Comparison of ENCODE assay signal across 22 cellular contexts in genomic region chr2:175769200-175769599, GRCh38.
DNase-seq lines count a peak whose midpoint lies in the region; ATAC-seq, FAIRE-seq and TF ChIP-seq lines count a peak whose summit lies in the region.
"Had no signal": no experiment of that assay in that cellular context is flagged by ENCODE, and none has a peak within 500 bp of the region (broad histone marks: within the 10 kb centered on the region; RNA-seq: fewer than 3 reads in every experiment).

No MANE protein-coding gene starts in this region.

- no peak overlapping the region for H3K27ac ChIP-seq in astrocyte (ENCODE audit: low read depth, low read length)

- peak overlapping the region; percentile 66 for H3K27ac Mint-ChIP-seq in astrocyte (ENCODE audit: unreplicated experiment)
- no peak overlapping the region for H3K27ac Mint-ChIP-seq in osteocyte (ENCODE audit: unreplicated experiment)
- H3K27ac Mint-ChIP-seq: CD8-positive, alpha-beta memory T cell; T-helper 1 cell treated with Interleukin-12 subunit alpha and Interleukin-12 subunit beta and Interleukin-4 antibody, amounts not matched to agents 30 μg/mL and 1 μg/mL, for 36 hours had no signal

- ATAC-seq in GM18498 (IDR thresholded peaks at IDR 0.05; ENCODE audit: unreplicated experiment), result no peak

- no peak overlapping the region for H3K4me3 ChIP-seq in astrocyte (ENCODE audit: insufficient read depth, low read depth, low read length)
- H3K4me3 ChIP-seq: MG63 had no signal

- H3K4me1 ChIP-seq in astrocyte (ENCODE audit: insufficient read depth, low read length), result no peaks in the 10 kb centered on the region

- peaks cover 11% of the 10 kb centered on the region for H3K4me1 Mint-ChIP-seq in astrocyte (ENCODE audit: low read depth, unreplicated experiment)
- H3K4me1 Mint-ChIP-seq in osteocyte (ENCODE audit: unreplicated experiment), result no peaks in the 10 kb centered on the region
- H3K4me1 Mint-ChIP-seq: CD8-positive, alpha-beta memory T cell had no signal

- H3K9me3 ChIP-seq in astrocyte (ENCODE audit: insufficient read depth, low read depth, low read length), result no peaks in the 10 kb centered on the region

- FAIRE-seq in astrocyte (lab: Jason Lieb, UNC), result no peak
- FAIRE-seq: D721Med had no signal

- H3K36me3 Mint-ChIP-seq in astrocyte (ENCODE audit: low read depth, unreplicated experiment) (no peaks in the 10 kb centered on the region), osteocyte (ENCODE audit: unreplicated experiment) (no peaks in the 10 kb centered on the region)
- H3K36me3 Mint-ChIP-seq: CD8-positive, alpha-beta memory T cell had no signal

- no peaks in the 10 kb centered on the region for H3K36me3 ChIP-seq in astrocyte (ENCODE audit: insufficient read depth, low read length)
- H3K36me3 ChIP-seq: MG63 had no signal

- TF ChIP-seq CTCF in astrocyte (IDR thresholded peaks at IDR 0.05; ENCODE audit: insufficient read depth, low read depth, low read length), result no peak
- no peak for TF ChIP-seq CTCF in osteocyte (IDR thresholded peaks at IDR 0.05)

- H3K4me3 Mint-ChIP-seq in astrocyte (ENCODE audit: unreplicated experiment) (no peak overlapping the region), osteocyte (ENCODE audit: unreplicated experiment) (no peak overlapping the region)
- H3K4me3 Mint-ChIP-seq: CD8-positive, alpha-beta memory T cell; T-helper 1 cell treated with Interleukin-12 subunit alpha and Interleukin-12 subunit beta and Interleukin-4 antibody, amounts not matched to agents 30 μg/mL and 1 μg/mL, for 36 hours had no signal

- no peaks in the 10 kb centered on the region for H3K27me3 Mint-ChIP-seq in astrocyte (ENCODE audit: low read depth, unreplicated experiment)
- H3K27me3 Mint-ChIP-seq in osteocyte (ENCODE audit: unreplicated experiment), result no peaks in the 10 kb centered on the region

- H3K27me3 ChIP-seq in astrocyte (ENCODE audit: insufficient read depth, low read length), result no peaks in the 10 kb centered on the region
- H3K27me3 ChIP-seq: MG63 had no signal

- H3K79me2 ChIP-seq in astrocyte (ENCODE audit: insufficient read depth, low read length), result no peaks in the 10 kb centered on the region

- DNase-seq in EL (peak; percentile 10), HS-5 (ENCODE audit: low read depth) (peak; percentile 6), astrocyte (ENCODE audit: low read depth) (no peak), iris pigment epithelial cell (ENCODE audit: low read depth) (peak; percentile 9), NCI-H526 treated with DMSO at 0.1 percent for 48 hours (lab: John Stamatoyannopoulos, UW) (no peak), osteocyte (ENCODE audit: extremely low spot score, unreplicated experiment) (no peak), NCI-H1436 treated with DMSO at 0.1 percent for 48 hours (lab: John Stamatoyannopoulos, UW) (no peak)
- DNase-seq: C1 segment of cervical spinal cord; CD8-positive, alpha-beta memory T cell; DMS79 treated with DMSO at 0.1 percent for 48 hours; GDM1; Karpas-422; MG63; NCI-H1092; NCI-H2081 treated with DMSO at 0.1 percent for 48 hours; NCI-H510A; NCI-H774; RPMI8226; SIG-M5 had no signal

- H2AFZ ChIP-seq in astrocyte (ENCODE audit: low read depth, low read length), result no peak overlapping the region

- no peak overlapping the region for H3K4me2 ChIP-seq in astrocyte (ENCODE audit: low read length)

- no peaks in the 10 kb centered on the region for H4K20me1 ChIP-seq in astrocyte (ENCODE audit: insufficient read depth, low read length)

- peaks cover 10% of the 10 kb centered on the region for H3K9me3 Mint-ChIP-seq in astrocyte (ENCODE audit: unreplicated experiment)
- peaks cover 28% of the 10 kb centered on the region for H3K9me3 Mint-ChIP-seq in osteocyte (ENCODE audit: unreplicated experiment)
- H3K9me3 Mint-ChIP-seq: T-helper 1 cell treated with Interleukin-12 subunit alpha and Interleukin-12 subunit beta and Interleukin-4 antibody, amounts not matched to agents 30 μg/mL and 1 μg/mL, for 36 hours had no signal

- no peak overlapping the region for H3K9ac ChIP-seq in astrocyte (ENCODE audit: low read length)

Comparison
In these comparisons a context has a peak if more than half of its experiments do, and no peak if none do; other contexts are left out.
1. DNase-seq: peak in EL (single experiment), HS-5 (single experiment) and iris pigment epithelial cell (single experiment); none in astrocyte (single experiment), NCI-H526 treated with DMSO at 0.1 percent for 48 hours (single experiment), osteocyte (single experiment) and NCI-H1436 treated with DMSO at 0.1 percent for 48 hours (single experiment).